In the genomic region with DNA sequence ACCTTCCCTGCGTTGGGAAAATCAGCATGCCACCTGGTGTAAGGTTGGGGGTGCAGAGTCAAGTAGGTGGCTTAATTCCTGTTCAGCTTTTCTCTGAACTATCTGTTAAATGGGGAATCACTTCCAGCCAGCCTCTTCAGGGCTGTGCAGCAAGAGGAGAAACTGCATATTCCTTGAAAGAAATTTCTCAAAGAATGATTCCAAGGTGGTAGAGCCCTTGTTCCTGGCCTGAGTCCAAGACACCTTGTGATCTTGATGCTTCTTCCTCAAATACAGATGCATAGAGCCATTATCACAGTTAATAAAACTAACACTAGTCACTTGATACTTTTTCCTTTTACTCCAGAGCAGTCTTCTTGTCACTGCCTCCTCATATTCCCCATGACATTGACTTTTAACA, we compare ENCODE assay signal across 1 cellular context.
TF ChIP-seq lines count a peak whose summit lies in the region.

No MANE protein-coding gene starts in this region.

TF ChIP-seq in IMR-90, 13 proteins besides CTCF, POLR2A, EP300 and RAD21:
- TF ChIP-seq, protein P1, sequence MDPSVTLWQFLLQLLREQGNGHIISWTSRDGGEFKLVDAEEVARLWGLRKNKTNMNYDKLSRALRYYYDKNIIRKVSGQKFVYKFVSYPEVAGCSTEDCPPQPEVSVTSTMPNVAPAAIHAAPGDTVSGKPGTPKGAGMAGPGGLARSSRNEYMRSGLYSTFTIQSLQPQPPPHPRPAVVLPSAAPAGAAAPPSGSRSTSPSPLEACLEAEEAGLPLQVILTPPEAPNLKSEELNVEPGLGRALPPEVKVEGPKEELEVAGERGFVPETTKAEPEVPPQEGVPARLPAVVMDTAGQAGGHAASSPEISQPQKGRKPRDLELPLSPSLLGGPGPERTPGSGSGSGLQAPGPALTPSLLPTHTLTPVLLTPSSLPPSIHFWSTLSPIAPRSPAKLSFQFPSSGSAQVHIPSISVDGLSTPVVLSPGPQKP (IDR thresholded peaks at IDR 0.05; ENCODE audit: borderline replicate concordance, low read depth, low read length) = no peak
- TF ChIP-seq MXI1 (IDR thresholded peaks at IDR 0.05; ENCODE audit: borderline replicate concordance, low read depth, low read length) (no peak), MAFK (IDR thresholded peaks at IDR 0.05; ENCODE audit: low read depth, low read length) (no peak), RFX5 (IDR thresholded peaks at IDR 0.05; ENCODE audit: low read depth, low read length) (no peak), RCOR1 (IDR thresholded peaks at IDR 0.05; ENCODE audit: insufficient replicate concordance, low read length) (no peak)
- TF ChIP-seq, protein P2, sequence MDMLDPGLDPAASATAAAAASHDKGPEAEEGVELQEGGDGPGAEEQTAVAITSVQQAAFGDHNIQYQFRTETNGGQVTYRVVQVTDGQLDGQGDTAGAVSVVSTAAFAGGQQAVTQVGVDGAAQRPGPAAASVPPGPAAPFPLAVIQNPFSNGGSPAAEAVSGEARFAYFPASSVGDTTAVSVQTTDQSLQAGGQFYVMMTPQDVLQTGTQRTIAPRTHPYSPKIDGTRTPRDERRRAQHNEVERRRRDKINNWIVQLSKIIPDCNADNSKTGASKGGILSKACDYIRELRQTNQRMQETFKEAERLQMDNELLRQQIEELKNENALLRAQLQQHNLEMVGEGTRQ (IDR thresholded peaks at IDR 0.05; ENCODE audit: low read depth, low read length) = no peak
